Comparison of ENCODE assay signal across 14 cellular contexts in the genomic region with DNA sequence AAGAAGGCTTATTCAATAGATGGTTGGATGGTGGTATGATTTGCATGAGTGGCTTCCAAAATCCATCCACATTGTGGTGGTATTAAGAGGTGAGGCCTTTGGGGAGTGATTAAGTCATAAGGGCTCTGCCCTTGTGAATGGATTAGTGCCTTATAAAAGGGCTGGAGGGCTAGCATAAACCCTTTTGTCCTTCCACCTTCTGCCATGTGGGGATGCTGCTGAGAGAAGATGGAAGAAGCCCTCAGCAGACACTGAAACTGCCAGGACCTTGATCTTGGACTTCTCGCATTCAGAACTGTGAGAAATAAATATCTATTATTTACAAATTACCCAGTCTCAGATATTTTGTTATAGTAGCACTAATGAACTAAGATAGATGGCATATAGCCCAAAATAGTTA. TPM values are rescaled to one million over a fixed set of nuclear protein-coding genes. Genes with fewer than 3 reads are reported as not detected.
DNase-seq lines count a peak whose midpoint lies in the region; ATAC-seq and TF ChIP-seq lines count a peak whose summit lies in the region.
"Had no signal": no experiment of that assay in that cellular context is flagged by ENCODE, and none has a peak within 500 bp of the region (broad histone marks: within the 10 kb centered on the region; RNA-seq: fewer than 3 reads in every experiment).

No MANE protein-coding gene starts in this region.

- no peak overlapping the region for H3K14ac ChIP-seq in H9 (ENCODE audit: insufficient read depth, low read length)

- no peaks in the 10 kb centered on the region for H3K9me2 ChIP-seq in PC-9 (ENCODE audit: insufficient read depth)

- no peaks in the 10 kb centered on the region for H3K36me3 Mint-ChIP-seq in H9 (ENCODE audit: insufficient read depth in 1 of 3, low read depth in 3 of 3)
- H3K36me3 Mint-ChIP-seq: stimulated activated effector memory CD8-positive, alpha-beta T cell treated with anti-CD3 and anti-CD28 coated beads, Interleukin-12 subunit alpha, Interleukin-12 subunit beta, amount 100 ng/mL, for 72 hours; T-cell had no signal

- no peak for DNase-seq in AG04449 (ENCODE audit: low read depth, low spot score)
- DNase-seq in H9 = peak; percentile 68
- no peak for DNase-seq in PC-9
- DNase-seq in fibroblast of mammary gland (ENCODE audit: low read depth) = peak; percentile 41
- no peak for DNase-seq in effector memory CD4-positive, alpha-beta T cell
- DNase-seq in activated CD8-positive, alpha-beta memory T cell treated with anti-CD3 and anti-CD28 coated beads for 24 hours = no peak
- no peak for DNase-seq in NCI-H510A treated with DMSO at 0.1 percent for 48 hours (lab: John Stamatoyannopoulos, UW)
- no peak for DNase-seq in upper lobe of left lung
- DNase-seq: activated naive CD8-positive, alpha-beta T cell treated with anti-CD3 and anti-CD28 coated beads, Interleukin-2, amount 50 U/mL, for 24 hours; COR-L47; hippocampal formation; T-cell had no signal

- BruUV-seq in PC-9 (replicated peaks; lab: Mats Ljungman, UMichigan) = no TSS peak

- no peak overlapping the region for H2BK15ac ChIP-seq in H9 (ENCODE audit: low read depth, low read length)

- intact Hi-C loops in PC-9 (cut with micrococcal nuclease; ENCODE audit: unreplicated experiment) = no loop called here

- H3K79me2 ChIP-seq in H9 (ENCODE audit: insufficient read depth, low read length) = no peaks in the 10 kb centered on the region; the same call in 1 of the 2 replicates
- no peaks in the 10 kb centered on the region for H3K79me2 ChIP-seq in PC-9 (ENCODE audit: low read depth)

- H4K91ac ChIP-seq in H9 (ENCODE audit: insufficient read length, low read depth, low read length) = no peak overlapping the region

- H3K36me3 ChIP-seq in PC-9 (ENCODE audit: low read depth) (no peaks in the 10 kb centered on the region), upper lobe of left lung (no peaks in the 10 kb centered on the region)
- no peaks in the 10 kb centered on the region for H3K36me3 ChIP-seq in effector memory CD4-positive, alpha-beta T cell (ENCODE audit: control insufficient read depth, insufficient read depth, low read length)

- H3K4me3 Mint-ChIP-seq in H9 = no peak overlapping the region
- H3K4me3 Mint-ChIP-seq: activated naive CD8-positive, alpha-beta T cell treated with anti-CD3 and anti-CD28 coated beads, Interleukin-2, amount 50 U/mL, for 24 hours; stimulated activated effector memory CD8-positive, alpha-beta T cell treated with anti-CD3 and anti-CD28 coated beads, Interleukin-12 subunit alpha, Interleukin-12 subunit beta, amount 100 ng/mL, for 72 hours; T-cell had no signal

- no peaks in the 10 kb centered on the region for H3K27me3 ChIP-seq in H9 (ENCODE audit: insufficient read depth, low read length)
- H3K27me3 ChIP-seq in PC-9 (ENCODE audit: insufficient read depth, low read depth) = no peaks in the 10 kb centered on the region
- no peaks in the 10 kb centered on the region for H3K27me3 ChIP-seq in effector memory CD4-positive, alpha-beta T cell (replicated peaks; ENCODE audit: control insufficient read depth, insufficient read depth, low read length, poor library complexity, severe bottlenecking)
- no peaks in the 10 kb centered on the region for H3K27me3 ChIP-seq in upper lobe of left lung

- H3K4me1 ChIP-seq in H9 (ENCODE audit: insufficient read depth, low read length) (no peaks in the 10 kb centered on the region), PC-9 (replicated peaks; ENCODE audit: insufficient read depth) (0 out of 2 replicates have a peak, but pooled peaks cover 9% of the 10 kb centered on the region), upper lobe of left lung (no peaks in the 10 kb centered on the region)
- H3K4me1 ChIP-seq in effector memory CD4-positive, alpha-beta T cell (ENCODE audit: control insufficient read depth, insufficient read depth, low read length, poor library complexity, severe bottlenecking) = no peaks in the 10 kb centered on the region

- no peaks in the 10 kb centered on the region for H3K79me1 ChIP-seq in H9 (ENCODE audit: insufficient read depth, low read depth, low read length, poor library complexity, severe bottlenecking)

- no peak overlapping the region for H3K56ac ChIP-seq in H9 (ENCODE audit: insufficient read length, low read depth, low read length)

- H2BK120ac ChIP-seq in H9 (ENCODE audit: low read depth, low read length, poor library complexity, severe bottlenecking) = no peak overlapping the region

- H4K8ac ChIP-seq in H9 (replicated peaks; ENCODE audit: insufficient read length, low read depth, low read length) = no peak overlapping the region

- H3K4me2 ChIP-seq in H9 (ENCODE audit: insufficient read depth, insufficient read length, low read length) = no peak overlapping the region
- H3K4me2 ChIP-seq in PC-9 = no peak overlapping the region

- H2AFZ ChIP-seq in H9 (ENCODE audit: low read length) = no peak overlapping the region
- H2AFZ ChIP-seq in PC-9 = no peak overlapping the region

- H3K27ac Mint-ChIP-seq in H9 = no peak overlapping the region
- H3K27ac Mint-ChIP-seq: activated naive CD8-positive, alpha-beta T cell treated with anti-CD3 and anti-CD28 coated beads, Interleukin-2, amount 50 U/mL, for 24 hours; stimulated activated effector memory CD8-positive, alpha-beta T cell treated with anti-CD3 and anti-CD28 coated beads, Interleukin-12 subunit alpha, Interleukin-12 subunit beta, amount 100 ng/mL, for 72 hours; T-cell had no signal

- CTCF ChIA-PET in AG04449 (lab: Yijun Ruan, JAX) (interaction anchor here (1.6 kb wide), 1 partner anchor 146 kb away, joined by 8 read pairs; no protein-coding TSS in a partner anchor), PC-9 (lab: Charles Lee) (no interaction called here)

- no peak for ATAC-seq in upper lobe of left lung (ENCODE audit: low FRiP score in 2 of 2)
- ATAC-seq: activated naive CD8-positive, alpha-beta T cell treated with anti-CD3 and anti-CD28 coated beads, Interleukin-2, amount 50 U/mL, for 24 hours; sciatic nerve; stimulated activated effector memory CD8-positive, alpha-beta T cell treated with anti-CD3 and anti-CD28 coated beads, Interleukin-12 subunit alpha, Interleukin-12 subunit beta, amount 100 ng/mL, for 72 hours; T-cell had no signal

- TF ChIP-seq POLR2A in upper lobe of left lung (IDR thresholded peaks at IDR 0.05) = no peak

- TF ChIP-seq CTCF in AG04449 (IDR thresholded peaks at IDR 0.05; ENCODE audit: insufficient read depth, low read length, missing control alignments) = peak; percentile 6
- TF ChIP-seq CTCF in H9 (conservative IDR thresholded peaks at IDR 0.05) = peak; percentile 63
- 0 out of 2 replicates have a peak, but pooled peaks have one; percentile 20 for TF ChIP-seq CTCF in PC-9 (conservative IDR thresholded peaks at IDR 0.05)
- peak; percentile 49 for TF ChIP-seq CTCF in fibroblast of mammary gland (conservative IDR thresholded peaks at IDR 0.05; ENCODE audit: control insufficient read depth, insufficient read depth, low read depth, low read length)
- no peak for TF ChIP-seq CTCF in upper lobe of left lung (IDR thresholded peaks at IDR 0.05)

- H3K27me3 Mint-ChIP-seq in H9 (ENCODE audit: low read depth) = no peaks in the 10 kb centered on the region
- H3K27me3 Mint-ChIP-seq: activated naive CD8-positive, alpha-beta T cell treated with anti-CD3 and anti-CD28 coated beads, Interleukin-2, amount 50 U/mL, for 24 hours; T-cell had no signal

- H3K9me3 Mint-ChIP-seq in H9 = no peaks in the 10 kb centered on the region
- H3K9me3 Mint-ChIP-seq: activated naive CD8-positive, alpha-beta T cell treated with anti-CD3 and anti-CD28 coated beads, Interleukin-2, amount 50 U/mL, for 24 hours; stimulated activated effector memory CD8-positive, alpha-beta T cell treated with anti-CD3 and anti-CD28 coated beads, Interleukin-12 subunit alpha, Interleukin-12 subunit beta, amount 100 ng/mL, for 72 hours; T-cell had no signal

- H4K5ac ChIP-seq in H9 (ENCODE audit: insufficient read length, low read depth, low read length) = no peak overlapping the region

- no peak overlapping the region for H2AK5ac ChIP-seq in H9 (ENCODE audit: insufficient read length, low read length)

- WGBS in H9 (ENCODE audit: extremely low coverage, insufficient read length, low lambda C conversion rate) = no CpG with 5 or more reads among the region's 1 CpG
- WGBS in upper lobe of left lung, 2 donors = 96% methylated on average over 1 of the region's 1 CpG

- H3F3A ChIP-seq in PC-9 (ENCODE audit: insufficient read depth, low read depth) = no peaks in the 10 kb centered on the region

- no peak overlapping the region for H3K4ac ChIP-seq in H9 (ENCODE audit: low read depth, low read length)

- no peaks in the 10 kb centered on the region for H4K20me1 ChIP-seq in H9 (ENCODE audit: control insufficient read depth, insufficient read depth, insufficient read length)
- no peaks in the 10 kb centered on the region for H4K20me1 ChIP-seq in PC-9 (ENCODE audit: insufficient read depth)

- H3K4me3 ChIP-seq in AG04449 (ENCODE audit: low read depth, low read length) (no peak overlapping the region), PC-9 (no peak overlapping the region), fibroblast of mammary gland (ENCODE audit: control insufficient read depth, low read depth, low read length) (no peak overlapping the region), upper lobe of left lung (no peak overlapping the region)
- no peak overlapping the region for H3K4me3 ChIP-seq in effector memory CD4-positive, alpha-beta T cell (ENCODE audit: insufficient read depth, low read depth, low read length, poor library complexity, severe bottlenecking)

- H3K9me3 ChIP-seq in H9 (ENCODE audit: control insufficient read depth, low read depth, low read length) (no peaks in the 10 kb centered on the region), PC-9 (ENCODE audit: insufficient read depth, low read depth) (no peaks in the 10 kb centered on the region), upper lobe of left lung (no peaks in the 10 kb centered on the region)
- no peaks in the 10 kb centered on the region for H3K9me3 ChIP-seq in effector memory CD4-positive, alpha-beta T cell (ENCODE audit: control insufficient read depth, low read length)

- H3K18ac ChIP-seq in H9 (ENCODE audit: insufficient read length, low read depth, low read length) = no peak overlapping the region

- no peak overlapping the region for H3T11ph ChIP-seq in H9 (ENCODE audit: low read length)

- no peak overlapping the region for H2BK5ac ChIP-seq in H9 (ENCODE audit: insufficient read length, low read length)

- H2BK20ac ChIP-seq in H9 (ENCODE audit: low read depth, low read length, poor library complexity, severe bottlenecking) = no peak overlapping the region

- H3K27ac ChIP-seq in H9 (ENCODE audit: insufficient read length, low read depth, low read length) (no peak overlapping the region), PC-9 (no peak overlapping the region), upper lobe of left lung (no peak overlapping the region)
- H3K27ac ChIP-seq in effector memory CD4-positive, alpha-beta T cell (ENCODE audit: insufficient read depth, low read length, poor library complexity, severe bottlenecking) = no peak overlapping the region

- no peak for TF ChIP-seq EP300 in upper lobe of left lung (IDR thresholded peaks at IDR 0.05)

- no peak overlapping the region for H3K23ac ChIP-seq in H9 (ENCODE audit: insufficient read length, low read depth, low read length)

- peaks cover 9% of the 10 kb centered on the region in 2 experiments for H3K4me1 Mint-ChIP-seq in H9

- no peak overlapping the region for H2BK12ac ChIP-seq in H9 (ENCODE audit: insufficient read length, low read depth, low read length)

- H3K9ac ChIP-seq in H9 (ENCODE audit: extremely low read depth, insufficient read length, low read length) = no peak overlapping the region

- H3K23me2 ChIP-seq in H9 (ENCODE audit: insufficient read length, low read depth, low read length, poor library complexity, severe bottlenecking) = no peaks in the 10 kb centered on the region

- POLR2A ChIA-PET in AG04449 (lab: Yijun Ruan, JAX) (no interaction called here), PC-9 (lab: Charles Lee; ENCODE audit: unreplicated experiment) (no interaction called here)

RNA-seq across cellular contexts. Expression of gene SRPK1, which starts 27.8 kb away (rescaled TPM):
- total RNA-seq in H9 (2021) (91.0 and 93.2 TPM in 2 replicates), PC-9 (2021) (79.0 and 98.7 TPM in 2 replicates), upper lobe of left lung (10 to 100 TPM; 24.5 to 68.5 (median 42.7) TPM)

Comparison
In these comparisons a context has a peak if more than half of its experiments do, and no peak if none do; other contexts are left out.
1. DNase-seq: peak in H9 (single experiment) and fibroblast of mammary gland (single experiment); none in AG04449 (single experiment), PC-9 (0 of 2), effector memory CD4-positive, alpha-beta T cell (0 of 3), activated CD8-positive, alpha-beta memory T cell treated with anti-CD3 and anti-CD28 coated beads for 24 hours (single experiment), NCI-H510A treated with DMSO at 0.1 percent for 48 hours (single experiment) and upper lobe of left lung (0 of 2).
2. CTCF ChIP-seq: peak in AG04449 (single experiment), H9 (single experiment), PC-9 (single experiment) and fibroblast of mammary gland (single experiment); none in upper lobe of left lung (0 of 6).